ENCODE assay signal across 1 cellular context in the genomic region with DNA sequence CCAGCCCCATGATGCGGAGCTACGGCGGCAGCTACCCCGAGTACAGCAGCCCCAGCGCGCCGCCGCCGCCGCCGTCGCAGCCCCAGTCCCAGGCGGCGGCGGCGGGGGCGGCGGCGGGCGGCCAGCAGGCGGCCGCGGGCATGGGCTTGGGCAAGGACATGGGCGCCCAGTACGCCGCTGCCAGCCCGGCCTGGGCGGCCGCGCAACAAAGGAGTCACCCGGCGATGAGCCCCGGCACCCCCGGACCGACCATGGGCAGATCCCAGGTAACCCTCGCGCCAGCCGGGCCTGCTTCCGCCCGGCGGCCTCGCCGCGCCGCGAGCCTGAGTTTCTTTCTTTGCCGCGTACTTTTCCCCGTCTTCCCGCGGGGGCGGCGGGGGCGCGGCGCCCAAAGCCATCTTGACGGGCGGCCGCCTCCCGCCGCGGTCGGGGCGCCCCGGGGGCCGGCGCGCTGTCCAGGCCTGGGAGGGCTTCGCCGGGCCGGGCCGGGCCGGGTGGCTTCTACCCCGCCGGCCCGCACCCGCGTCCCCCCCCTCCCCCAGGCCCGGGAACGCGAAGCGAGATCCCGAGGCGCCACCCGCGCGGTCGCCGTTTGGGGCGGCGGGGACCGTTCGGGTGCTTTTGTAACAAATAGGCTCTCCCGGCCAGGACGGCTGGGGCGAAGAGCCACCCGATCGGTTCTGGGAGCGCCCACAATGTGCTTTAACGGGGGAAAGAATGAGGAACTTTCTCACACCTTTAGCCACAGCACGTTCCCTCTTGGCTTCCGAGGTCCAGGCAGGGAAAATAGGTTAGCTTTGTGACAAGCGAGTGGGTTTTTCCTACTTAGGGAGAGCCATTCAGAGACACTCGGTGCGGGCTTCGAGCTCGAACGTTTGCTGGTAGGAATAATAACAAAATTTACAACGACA.
A peak's percentile ranks its signal among the peaks of the same experiment; 100 is the strongest.
TF ChIP-seq lines count a peak whose summit lies in the region.

No MANE protein-coding gene starts in this region.

TF ChIP-seq in GM12878, 131 proteins besides CTCF, POLR2A, EP300 and RAD21 (continued from another document):
- no peak for TF ChIP-seq PKNOX1 (IDR thresholded peaks at IDR 0.05)
- no peak for TF ChIP-seq SPI1 (IDR thresholded peaks at IDR 0.05; ENCODE audit: borderline replicate concordance, insufficient read depth, low read depth, low read length)
- TF ChIP-seq, protein P1, sequence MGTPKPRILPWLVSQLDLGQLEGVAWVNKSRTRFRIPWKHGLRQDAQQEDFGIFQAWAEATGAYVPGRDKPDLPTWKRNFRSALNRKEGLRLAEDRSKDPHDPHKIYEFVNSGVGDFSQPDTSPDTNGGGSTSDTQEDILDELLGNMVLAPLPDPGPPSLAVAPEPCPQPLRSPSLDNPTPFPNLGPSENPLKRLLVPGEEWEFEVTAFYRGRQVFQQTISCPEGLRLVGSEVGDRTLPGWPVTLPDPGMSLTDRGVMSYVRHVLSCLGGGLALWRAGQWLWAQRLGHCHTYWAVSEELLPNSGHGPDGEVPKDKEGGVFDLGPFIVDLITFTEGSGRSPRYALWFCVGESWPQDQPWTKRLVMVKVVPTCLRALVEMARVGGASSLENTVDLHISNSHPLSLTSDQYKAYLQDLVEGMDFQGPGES (IDR thresholded peaks at IDR 0.05) = no peak
- TF ChIP-seq, protein P2, sequence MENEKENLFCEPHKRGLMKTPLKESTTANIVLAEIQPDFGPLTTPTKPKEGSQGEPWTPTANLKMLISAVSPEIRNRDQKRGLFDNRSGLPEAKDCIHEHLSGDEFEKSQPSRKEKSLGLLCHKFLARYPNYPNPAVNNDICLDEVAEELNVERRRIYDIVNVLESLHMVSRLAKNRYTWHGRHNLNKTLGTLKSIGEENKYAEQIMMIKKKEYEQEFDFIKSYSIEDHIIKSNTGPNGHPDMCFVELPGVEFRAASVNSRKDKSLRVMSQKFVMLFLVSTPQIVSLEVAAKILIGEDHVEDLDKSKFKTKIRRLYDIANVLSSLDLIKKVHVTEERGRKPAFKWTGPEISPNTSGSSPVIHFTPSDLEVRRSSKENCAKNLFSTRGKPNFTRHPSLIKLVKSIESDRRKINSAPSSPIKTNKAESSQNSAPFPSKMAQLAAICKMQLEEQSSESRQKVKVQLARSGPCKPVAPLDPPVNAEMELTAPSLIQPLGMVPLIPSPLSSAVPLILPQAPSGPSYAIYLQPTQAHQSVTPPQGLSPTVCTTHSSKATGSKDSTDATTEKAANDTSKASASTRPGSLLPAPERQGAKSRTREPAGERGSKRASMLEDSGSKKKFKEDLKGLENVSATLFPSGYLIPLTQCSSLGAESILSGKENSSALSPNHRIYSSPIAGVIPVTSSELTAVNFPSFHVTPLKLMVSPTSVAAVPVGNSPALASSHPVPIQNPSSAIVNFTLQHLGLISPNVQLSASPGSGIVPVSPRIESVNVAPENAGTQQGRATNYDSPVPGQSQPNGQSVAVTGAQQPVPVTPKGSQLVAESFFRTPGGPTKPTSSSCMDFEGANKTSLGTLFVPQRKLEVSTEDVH (IDR thresholded peaks at IDR 0.05; ENCODE audit: low read depth, partially characterized antibody) = no peak
- no peak for TF ChIP-seq SIX5 (IDR thresholded peaks at IDR 0.05; ENCODE audit: low read depth, low read length, severe bottlenecking)
- 0 out of 2 replicates have a peak, but pooled peaks have one; percentile 6 for TF ChIP-seq RUNX3 (IDR thresholded peaks at IDR 0.05; ENCODE audit: low read length)
- TF ChIP-seq MEF2B (IDR thresholded peaks at IDR 0.05; ENCODE audit: partially characterized antibody, poor library complexity, severe bottlenecking) = no peak
